8 cellular contexts compared by ENCODE assay signal in genomic region chr21:17611414-17612022, GRCh38. TPM values are rescaled to one million over a fixed set of nuclear protein-coding genes. Genes with fewer than 3 reads are reported as not detected.
DNase-seq lines count a peak whose midpoint lies in the region; ATAC-seq and TF ChIP-seq lines count a peak whose summit lies in the region.

No MANE protein-coding gene starts in this region.

- ATAC-seq in left cardiac atrium = peak; percentile 67 to 73
- peak; percentile 74 to 85 for ATAC-seq in upper lobe of left lung (ENCODE audit: low FRiP score in 2 of 2)

- peak overlapping the region; percentile 90 for H3K9ac ChIP-seq in adipocyte (ENCODE audit: low read length)

- intact Hi-C loops in left cardiac atrium (cut with DNase I) (no loop called here), posterior vena cava (cut with DNase I) (no loop called here)

- WGBS in upper lobe of left lung, 2 donors = 0 to 1% methylated on average over 18 to 26 of the region's 26 CpGs

- H3K36me3 ChIP-seq in H7 (replicated peaks; ENCODE audit: control insufficient read depth, insufficient read depth, low read length) (peaks cover 5% of the 10 kb centered on the region), adipocyte (ENCODE audit: control insufficient read depth, insufficient read depth, low read length, severe bottlenecking) (peaks cover 15% of the 10 kb centered on the region), upper lobe of left lung (peaks cover 0 to 17% (median 0%) of the 10 kb centered on the region in 4 donors)

- TF ChIP-seq EP300 in upper lobe of left lung (IDR thresholded peaks at IDR 0.05) = no peak

- peak overlapping the region; percentile 95 to 96 (median 95) for H3K27ac ChIP-seq in upper lobe of left lung

- peaks cover 22% of the 10 kb centered on the region for H3K4me1 ChIP-seq in adipocyte (ENCODE audit: control insufficient read depth, insufficient read depth, low read length)
- H3K4me1 ChIP-seq in upper lobe of left lung = peaks cover 8 to 20% (median 11%) of the 10 kb centered on the region in 4 donors

- peak in 2 of 4 donors; percentile 44 to 71 for TF ChIP-seq POLR2A in upper lobe of left lung (IDR thresholded peaks at IDR 0.05)

- DNase-seq in GM03348 (ENCODE audit: low spot score) = peak; percentile 80
- DNase-seq in H7 = peak; percentile 66
- peak; percentile 87 for DNase-seq in LoVo (ENCODE audit: low spot score)
- peak; percentile 52 to 73 for DNase-seq in SW 1271 (lab: John Stamatoyannopoulos, UW)
- DNase-seq in adipocyte (ENCODE audit: low read depth) = peak; percentile 95
- peak; percentile 87 for DNase-seq in left cardiac atrium
- peak; percentile 94 for DNase-seq in posterior vena cava (ENCODE audit: low spot score)
- DNase-seq in upper lobe of left lung = peak; percentile 87 to 90

- TF ChIP-seq CTCF in upper lobe of left lung (IDR thresholded peaks at IDR 0.05) = peak in 1 of 6 experiments; percentile 41

- H3K4me3 ChIP-seq in H7 (ENCODE audit: insufficient read depth, low read depth, low read length) (peak overlapping the region; percentile 86), adipocyte (ENCODE audit: low read length) (peak overlapping the region; percentile 92), upper lobe of left lung (peak overlapping the region; percentile 65 to 78 (median 71))

- H3K27me3 ChIP-seq in H7 (ENCODE audit: control insufficient read depth, insufficient read depth, low read length) = peaks cover 4% of the 10 kb centered on the region; the same call in 1 of the 2 replicates
- no peaks in the 10 kb centered on the region for H3K27me3 ChIP-seq in adipocyte (replicated peaks; ENCODE audit: control insufficient read depth, insufficient read depth, low read length)
- no peaks in the 10 kb centered on the region for H3K27me3 ChIP-seq in upper lobe of left lung

- no peaks in the 10 kb centered on the region for H3K9me3 ChIP-seq in adipocyte (ENCODE audit: control insufficient read depth, low read length)
- no peaks in the 10 kb centered on the region for H3K9me3 ChIP-seq in upper lobe of left lung

RNA-seq across cellular contexts. Expression of gene BTG3, which starts 1.2 kb away (rescaled TPM):
- 22.4 and 26.3 TPM in 2 replicates for total RNA-seq in H7 (2014; rRNA removed; shearing (Covaris generic))
- 10 to 100 TPM; 15.0 to 20.6 TPM for total RNA-seq in left cardiac atrium
- total RNA-seq in posterior vena cava = 10 to 100 TPM; 19.1 to 27.0 TPM
- total RNA-seq in upper lobe of left lung = 100 to 1,000 TPM in 3 of 6 donors, 10 to 100 TPM in 3; 50.7 to 189 (median 88.3) TPM

Comparison
In these comparisons a context has a peak if more than half of its experiments do, and no peak if none do; other contexts are left out.
1. Peak in every context shown above with its lines: DNase-seq, ATAC-seq, H3K4me3 ChIP-seq and H3K27ac ChIP-seq.